1 cellular context compared by ENCODE assay signal in the genomic region with DNA sequence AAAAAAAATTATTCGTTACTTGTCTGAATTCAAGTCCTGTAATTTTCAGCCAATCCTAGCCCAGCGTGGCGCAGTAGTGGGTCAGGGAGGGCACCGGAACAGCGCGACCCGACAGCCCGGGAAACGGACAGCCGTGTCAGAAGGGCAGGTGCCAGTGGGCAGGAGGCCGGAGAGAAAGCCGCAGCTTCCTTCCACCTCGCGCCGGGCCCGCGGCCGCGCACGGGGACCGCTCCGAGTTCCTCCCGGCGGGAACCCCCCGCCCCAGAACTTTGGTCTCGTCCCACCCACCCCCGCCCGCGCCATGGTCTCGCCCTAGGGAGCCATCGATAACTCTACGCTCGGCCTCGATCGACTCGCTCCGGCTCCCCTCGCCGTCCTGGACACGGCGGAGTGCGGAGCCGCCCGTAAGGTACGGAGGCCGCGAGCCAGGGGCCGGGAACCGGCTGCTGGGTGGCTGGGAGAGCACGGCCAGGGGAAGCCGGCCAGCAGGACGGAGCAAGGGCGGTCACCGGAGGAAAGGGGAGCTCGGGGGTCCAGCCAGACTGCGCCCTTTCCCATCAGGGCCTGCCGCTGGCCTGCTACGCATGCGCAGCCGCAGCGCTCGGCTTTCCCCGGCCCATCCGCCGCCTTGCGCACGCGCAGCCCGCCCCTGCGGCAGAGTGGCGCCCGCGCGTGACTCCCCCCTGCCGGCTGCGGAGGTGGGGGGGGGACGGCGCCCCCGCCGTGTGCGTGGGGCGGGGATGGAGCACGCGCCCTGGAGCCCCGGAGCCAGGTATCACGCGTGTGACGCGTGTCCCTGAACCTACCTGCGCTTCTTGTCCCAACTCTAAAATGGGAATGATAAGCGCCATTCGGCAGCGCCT.
TF ChIP-seq lines count a peak whose summit lies in the region.

A gene with protein sequence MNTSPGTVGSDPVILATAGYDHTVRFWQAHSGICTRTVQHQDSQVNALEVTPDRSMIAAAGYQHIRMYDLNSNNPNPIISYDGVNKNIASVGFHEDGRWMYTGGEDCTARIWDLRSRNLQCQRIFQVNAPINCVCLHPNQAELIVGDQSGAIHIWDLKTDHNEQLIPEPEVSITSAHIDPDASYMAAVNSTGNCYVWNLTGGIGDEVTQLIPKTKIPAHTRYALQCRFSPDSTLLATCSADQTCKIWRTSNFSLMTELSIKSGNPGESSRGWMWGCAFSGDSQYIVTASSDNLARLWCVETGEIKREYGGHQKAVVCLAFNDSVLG (plus strand): TSS at position 351 of the 863 bp plus-strand sequence. CDS start 632 bp downstream, outside the sequence.

TF ChIP-seq in K562, 482 proteins besides CTCF, POLR2A, EP300 and RAD21 (continued from another document and continues in another):
- TF ChIP-seq FOXK2 (conservative IDR thresholded peaks at IDR 0.05 in 1 of 2, IDR thresholded peaks at IDR 0.05 in 1 of 2; ENCODE audit: low read depth in 2 of 2), result peak in 1 of 2 experiments; percentile 99; a peak in 2 of 4 replicates
- no peak for TF ChIP-seq NR0B1 (IDR thresholded peaks at IDR 0.05; ENCODE audit: partially characterized antibody)
- no peak for TF ChIP-seq ZSCAN29 (IDR thresholded peaks at IDR 0.05)
- peak; percentile 94 for TF ChIP-seq ZBTB9 (CRISPR knock-in tag; IDR thresholded peaks at IDR 0.05)
- TF ChIP-seq MEF2D (tag; conservative IDR thresholded peaks at IDR 0.05; ENCODE audit: low read depth), result no peak
- TF ChIP-seq, protein P1, sequence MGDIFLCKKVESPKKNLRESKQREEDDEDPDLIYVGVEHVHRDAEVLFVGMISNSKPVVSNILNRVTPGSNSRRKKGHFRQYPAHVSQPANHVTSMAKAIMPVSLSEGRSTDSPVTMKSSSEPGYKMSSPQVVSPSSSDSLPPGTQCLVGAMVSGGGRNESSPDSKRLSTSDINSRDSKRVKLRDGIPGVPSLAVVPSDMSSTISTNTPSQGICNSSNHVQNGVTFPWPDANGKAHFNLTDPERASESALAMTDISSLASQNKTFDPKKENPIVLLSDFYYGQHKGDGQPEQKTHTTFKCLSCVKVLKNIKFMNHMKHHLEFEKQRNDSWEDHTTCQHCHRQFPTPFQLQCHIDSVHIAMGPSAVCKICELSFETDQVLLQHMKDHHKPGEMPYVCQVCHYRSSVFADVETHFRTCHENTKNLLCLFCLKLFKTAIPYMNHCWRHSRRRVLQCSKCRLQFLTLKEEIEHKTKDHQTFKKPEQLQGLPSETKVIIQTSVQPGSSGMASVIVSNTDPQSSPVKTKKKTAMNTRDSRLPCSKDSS (IDR thresholded peaks at IDR 0.05; ENCODE audit: low read depth, partially characterized antibody), result no peak
- no peak for TF ChIP-seq ZNF707 (CRISPR knock-in tag; conservative IDR thresholded peaks at IDR 0.05)
- no peak for TF ChIP-seq CREBBP (IDR thresholded peaks at IDR 0.05; ENCODE audit: low read depth, low read length)
- TF ChIP-seq ZNF232 (CRISPR knock-in tag; IDR thresholded peaks at IDR 0.05), result no peak
- peak; percentile 27 to 75 for TF ChIP-seq E2F6 (IDR thresholded peaks at IDR 0.05; ENCODE audit: borderline replicate concordance in 1 of 2, extremely low read depth in 1 of 2, insufficient read depth in 1 of 2, insufficient read length in 1 of 2, low read depth in 1 of 2, low read length in 1 of 2, poor library complexity in 1 of 2, severe bottlenecking in 1 of 2)
- TF ChIP-seq CREM (IDR thresholded peaks at IDR 0.05; ENCODE audit: low read depth), result peak; percentile 75
- no peak for TF ChIP-seq RFX7 (CRISPR knock-in tag; IDR thresholded peaks at IDR 0.05)
- TF ChIP-seq ZNF146 (CRISPR knock-in tag; IDR thresholded peaks at IDR 0.05; ENCODE audit: unreplicated experiment), result no peak
- no peak for TF ChIP-seq BMI1 (IDR thresholded peaks at IDR 0.05; ENCODE audit: low read length)
- TF ChIP-seq ZBTB33 (CRISPR knock-in tag; IDR thresholded peaks at IDR 0.05), result peak; percentile 20; the same call in 1 of the 2 replicates
- peak; percentile 99 for TF ChIP-seq PHF8 (IDR thresholded peaks at IDR 0.05; ENCODE audit: borderline replicate concordance, low read length)
- TF ChIP-seq NCOA2 (IDR thresholded peaks at IDR 0.05; ENCODE audit: partially characterized antibody in 2 of 2), result no peak
- no peak for TF ChIP-seq GTF2F1 (IDR thresholded peaks at IDR 0.05; ENCODE audit: low read depth, low read length)
- TF ChIP-seq SMAD3 (CRISPR knock-in tag; conservative IDR thresholded peaks at IDR 0.05), result no peak
- no peak for TF ChIP-seq POLR2H (tag; IDR thresholded peaks at IDR 0.05; ENCODE audit: low read depth)
- TF ChIP-seq HDAC1 (IDR thresholded peaks at IDR 0.05), result peak in 1 of 2 experiments; percentile 67; a peak in 1 of 4 replicates
- TF ChIP-seq GTF2B (IDR thresholded peaks at IDR 0.05; ENCODE audit: extremely low read depth, insufficient read length), result no peak
- peak; percentile 74 for TF ChIP-seq HCFC1 (IDR thresholded peaks at IDR 0.05; ENCODE audit: low read depth, low read length)
- no peak for TF ChIP-seq ZNF609 (CRISPR knock-in tag; IDR thresholded peaks at IDR 0.05; ENCODE audit: borderline replicate concordance)
- TF ChIP-seq, protein P2, sequence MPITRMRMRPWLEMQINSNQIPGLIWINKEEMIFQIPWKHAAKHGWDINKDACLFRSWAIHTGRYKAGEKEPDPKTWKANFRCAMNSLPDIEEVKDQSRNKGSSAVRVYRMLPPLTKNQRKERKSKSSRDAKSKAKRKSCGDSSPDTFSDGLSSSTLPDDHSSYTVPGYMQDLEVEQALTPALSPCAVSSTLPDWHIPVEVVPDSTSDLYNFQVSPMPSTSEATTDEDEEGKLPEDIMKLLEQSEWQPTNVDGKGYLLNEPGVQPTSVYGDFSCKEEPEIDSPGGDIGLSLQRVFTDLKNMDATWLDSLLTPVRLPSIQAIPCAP (CRISPR knock-in tag; IDR thresholded peaks at IDR 0.05; ENCODE audit: borderline replicate concordance), result no peak
- TF ChIP-seq GATAD2B (IDR thresholded peaks at IDR 0.05; ENCODE audit: borderline replicate concordance), result peak; percentile 98
- no peak for TF ChIP-seq HSF4 (CRISPR knock-in tag; IDR thresholded peaks at IDR 0.05; ENCODE audit: borderline replicate concordance)
- no peak for TF ChIP-seq HDAC2 (IDR thresholded peaks at IDR 0.05)
- TF ChIP-seq THRA (IDR thresholded peaks at IDR 0.05), result no peak
- TF ChIP-seq MAZ (CRISPR knock-in tag; conservative IDR thresholded peaks at IDR 0.05 in 1 of 2, IDR thresholded peaks at IDR 0.05 in 1 of 2), result peak; percentile 85 to 99
- TF ChIP-seq RBM25 (IDR thresholded peaks at IDR 0.05; ENCODE audit: low read depth, low read length, severe bottlenecking), result no peak
- peak; percentile 87 for TF ChIP-seq POLR2G (IDR thresholded peaks at IDR 0.05; ENCODE audit: low read depth, low read length)
- no peak for TF ChIP-seq ZNF395 (CRISPR knock-in tag; IDR thresholded peaks at IDR 0.05)
- no peak for TF ChIP-seq SMC3 (conservative IDR thresholded peaks at IDR 0.05; ENCODE audit: insufficient read depth, low read depth, low read length)
